Comparison of ENCODE assay signal across 1 cellular context in genomic region chr12:45969084-45969483, GRCh38.
TF ChIP-seq lines count a peak whose summit lies in the region.

No MANE protein-coding gene starts in this region.

TF ChIP-seq in SK-N-SH, 30 proteins besides CTCF, POLR2A, EP300 and RAD21 (continued from another document):
- TF ChIP-seq GABPA (IDR thresholded peaks at IDR 0.05; ENCODE audit: low read depth): no peak
- TF ChIP-seq SMC3 (IDR thresholded peaks at IDR 0.05; ENCODE audit: low read depth, low read length): no peak
- no peak for TF ChIP-seq MXI1 (IDR thresholded peaks at IDR 0.05; ENCODE audit: low read depth, low read length)
- TF ChIP-seq TAF1 (IDR thresholded peaks at IDR 0.05; ENCODE audit: borderline replicate concordance, low read depth, low read length): no peak
- no peak for TF ChIP-seq FOSL2 (IDR thresholded peaks at IDR 0.05; ENCODE audit: borderline replicate concordance, low read depth)
- no peak for TF ChIP-seq GATA2 (CRISPR knock-in tag; IDR thresholded peaks at IDR 0.05)
- no peak for TF ChIP-seq NRF1 (IDR thresholded peaks at IDR 0.05; ENCODE audit: low read depth, low read length)
- TF ChIP-seq CHD2 (IDR thresholded peaks at IDR 0.05; ENCODE audit: low read length, partially characterized antibody): no peak
- TF ChIP-seq RCOR1 (IDR thresholded peaks at IDR 0.05; ENCODE audit: low read length): no peak
- TF ChIP-seq MEF2A (IDR thresholded peaks at IDR 0.05; ENCODE audit: borderline replicate concordance, low read depth): no peak
- TF ChIP-seq, protein P1, sequence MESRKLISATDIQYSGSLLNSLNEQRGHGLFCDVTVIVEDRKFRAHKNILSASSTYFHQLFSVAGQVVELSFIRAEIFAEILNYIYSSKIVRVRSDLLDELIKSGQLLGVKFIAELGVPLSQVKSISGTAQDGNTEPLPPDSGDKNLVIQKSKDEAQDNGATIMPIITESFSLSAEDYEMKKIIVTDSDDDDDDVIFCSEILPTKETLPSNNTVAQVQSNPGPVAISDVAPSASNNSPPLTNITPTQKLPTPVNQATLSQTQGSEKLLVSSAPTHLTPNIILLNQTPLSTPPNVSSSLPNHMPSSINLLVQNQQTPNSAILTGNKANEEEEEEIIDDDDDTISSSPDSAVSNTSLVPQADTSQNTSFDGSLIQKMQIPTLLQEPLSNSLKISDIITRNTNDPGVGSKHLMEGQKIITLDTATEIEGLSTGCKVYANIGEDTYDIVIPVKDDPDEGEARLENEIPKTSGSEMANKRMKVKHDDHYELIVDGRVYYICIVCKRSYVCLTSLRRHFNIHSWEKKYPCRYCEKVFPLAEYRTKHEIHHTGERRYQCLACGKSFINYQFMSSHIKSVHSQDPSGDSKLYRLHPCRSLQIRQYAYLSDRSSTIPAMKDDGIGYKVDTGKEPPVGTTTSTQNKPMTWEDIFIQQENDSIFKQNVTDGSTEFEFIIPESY (IDR thresholded peaks at IDR 0.05; ENCODE audit: borderline replicate concordance, low read depth): no peak
- TF ChIP-seq, protein P2, sequence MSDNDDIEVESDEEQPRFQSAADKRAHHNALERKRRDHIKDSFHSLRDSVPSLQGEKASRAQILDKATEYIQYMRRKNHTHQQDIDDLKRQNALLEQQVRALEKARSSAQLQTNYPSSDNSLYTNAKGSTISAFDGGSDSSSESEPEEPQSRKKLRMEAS (IDR thresholded peaks at IDR 0.05; ENCODE audit: low read depth): no peak
- no peak for TF ChIP-seq POLR2AphosphoS5 (IDR thresholded peaks at IDR 0.05; ENCODE audit: low read depth, low read length)
